ENCODE assay signal across 8 cellular contexts in genomic region chr3:72346526-72346926, GRCh38.
DNase-seq lines count a peak whose midpoint lies in the region; ATAC-seq, FAIRE-seq and TF ChIP-seq lines count a peak whose summit lies in the region.

No MANE protein-coding gene starts in this region.

- no peak for DNase-seq in GM12892 (ENCODE audit: insufficient read length)
- peak; percentile 83 for DNase-seq in NOMO-1 treated with DMSO at 0.1 percent for 48 hours (lab: John Stamatoyannopoulos, UW; ENCODE audit: unreplicated experiment)
- peak; percentile 52 for DNase-seq in epithelial cell of proximal tubule (ENCODE audit: low read depth)
- DNase-seq in retina = peak; percentile 70
- no peak for DNase-seq in NCI-H187 (lab: John Stamatoyannopoulos, UW)
- DNase-seq in SHP77 treated with DMSO at 0.1 percent for 48 hours (lab: John Stamatoyannopoulos, UW) = no peak
- no peak for DNase-seq in testis

- H3K27ac ChIP-seq in testis = no peak overlapping the region

- 73 to 88% methylated on average over 8 of the region's 8 CpGs for WGBS in testis, 2 donors

- no peak for ATAC-seq in HG03135 (IDR thresholded peaks at IDR 0.05; ENCODE audit: unreplicated experiment)

- H3K36me3 ChIP-seq in testis (ENCODE audit: low read depth, missing control alignments) = no peaks in the 10 kb centered on the region

- no peaks in the 10 kb centered on the region for H3K4me1 ChIP-seq in testis

- H3K9me3 ChIP-seq in testis = no peaks in the 10 kb centered on the region

- peak; percentile 33 for FAIRE-seq in GM12892 (lab: Jason Lieb, UNC)

- H3K27me3 ChIP-seq in testis = no peaks in the 10 kb centered on the region

- intact Hi-C loops in testis (cut with DNase I; ENCODE audit: low total_unique reads) = no loop called here

- H3K4me3 ChIP-seq in epithelial cell of proximal tubule (ENCODE audit: low read depth, low read length) = no peak overlapping the region
- no peak overlapping the region for H3K4me3 ChIP-seq in testis

- TF ChIP-seq CTCF in epithelial cell of proximal tubule (conservative IDR thresholded peaks at IDR 0.05; ENCODE audit: low read depth, low read length) (no peak), testis (IDR thresholded peaks at IDR 0.05) (no peak)

- no peak for TF ChIP-seq POLR2A in GM12892 (IDR thresholded peaks at IDR 0.05; ENCODE audit: low read depth, low read length)
- no peak for TF ChIP-seq POLR2A in testis (IDR thresholded peaks at IDR 0.05)

Comparison
In these comparisons a context has a peak if more than half of its experiments do, and no peak if none do; other contexts are left out.
1. DNase-seq: peak in NOMO-1 treated with DMSO at 0.1 percent for 48 hours (single experiment), epithelial cell of proximal tubule (single experiment) and retina (single experiment); none in GM12892 (single experiment), NCI-H187 (0 of 2), SHP77 treated with DMSO at 0.1 percent for 48 hours (single experiment) and testis (single experiment).